ENCODE assay signal across 11 cellular contexts in the genomic region with DNA sequence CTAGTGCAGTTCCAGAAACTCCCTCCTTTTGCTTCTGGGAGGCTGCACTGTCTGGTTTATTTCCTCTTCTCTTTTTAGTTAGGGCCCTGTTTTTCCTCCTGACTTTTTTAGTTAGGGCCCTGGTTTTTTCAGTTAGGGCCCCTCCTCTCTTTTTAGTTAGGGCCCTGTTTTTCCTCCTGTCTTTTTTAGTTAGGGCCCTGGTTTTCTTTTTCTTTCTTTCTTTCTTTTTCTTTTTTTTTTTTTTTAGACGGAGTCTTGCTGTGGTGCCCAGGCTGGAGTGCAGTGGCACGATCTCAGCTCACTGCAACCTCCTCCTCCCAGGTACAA. TPM values are rescaled to one million over a fixed set of nuclear protein-coding genes. Genes with fewer than 3 reads are reported as not detected.
DNase-seq lines count a peak whose midpoint lies in the region; ATAC-seq and TF ChIP-seq lines count a peak whose summit lies in the region.
"Had no signal": no experiment of that assay in that cellular context is flagged by ENCODE, and none has a peak within 500 bp of the region (broad histone marks: within the 10 kb centered on the region; RNA-seq: fewer than 3 reads in every experiment).

No MANE protein-coding gene starts in this region.

- CTCF ChIA-PET in Panc1 (lab: Charles Lee), result no interaction called here

- peaks cover 84% of the 10 kb centered on the region for H3K4me1 Mint-ChIP-seq in osteocyte (ENCODE audit: unreplicated experiment)
- H3K4me1 Mint-ChIP-seq in type B pancreatic cell (ENCODE audit: unreplicated experiment), result peaks cover 62% of the 10 kb centered on the region

- no peaks in the 10 kb centered on the region for H3K27me3 ChIP-seq in Panc1 (ENCODE audit: control insufficient read depth, insufficient read depth, low read length)
- H3K27me3 ChIP-seq in dorsolateral prefrontal cortex, result no peaks in the 10 kb centered on the region
- no peaks in the 10 kb centered on the region for H3K27me3 ChIP-seq in Karpas-422 (ENCODE audit: low read length)
- H3K27me3 ChIP-seq: SJCRH30 had no signal

- in situ Hi-C loops in Panc1 (cut with HindIII; ENCODE audit: low pct_unique_long_range_greater_than_20kb, low sequenced_read_pairs), result no loop called here

- POLR2A ChIA-PET in Panc1 (lab: Charles Lee), result no interaction called here

- H3K4me3 ChIP-seq in Panc1 (ENCODE audit: low read depth in 2 of 2, low read length in 2 of 2) (no peak overlapping the region), dorsolateral prefrontal cortex (peak overlapping the region in 1 of 59 donors; percentile 17), Karpas-422 (ENCODE audit: low read length) (no peak overlapping the region)
- H3K4me3 ChIP-seq: SJCRH30 had no signal

- intact Hi-C loops in Panc1 (cut with micrococcal nuclease; ENCODE audit: unreplicated experiment) (loop anchor here (5.0 kb wide), 1 partner anchor 71 kb away; no protein-coding TSS in a partner anchor), dorsolateral prefrontal cortex (cut with DNase I) (loop anchor here (5.0 kb wide), 2 partner anchors 89 to 94 kb away; a partner anchor contains a TSS)

- peaks cover 22% of the 10 kb centered on the region for H3K36me3 Mint-ChIP-seq in osteocyte (ENCODE audit: unreplicated experiment)
- H3K36me3 Mint-ChIP-seq in type B pancreatic cell, result no peaks in the 10 kb centered on the region

- H3K4me1 ChIP-seq in Panc1 (ENCODE audit: control insufficient read depth, insufficient read depth, low read length) (peaks cover 94% of the 10 kb centered on the region), Karpas-422 (ENCODE audit: low read length) (peaks cover 15% of the 10 kb centered on the region)

- H4K20me1 ChIP-seq in Karpas-422 (ENCODE audit: insufficient read depth, low read depth, low read length), result no peaks in the 10 kb centered on the region

- TF ChIP-seq CTCF in Panc1 (IDR thresholded peaks at IDR 0.05) (no peak), dorsolateral prefrontal cortex (IDR thresholded peaks at IDR 0.05 in 54 of 56, conservative IDR thresholded peaks at IDR 0.05 in 2 of 56; ENCODE audit: low read depth in 1 of 56, partially characterized antibody in 56 of 56) (no peak), osteocyte (IDR thresholded peaks at IDR 0.05) (no peak), type B pancreatic cell (conservative IDR thresholded peaks at IDR 0.05) (no peak)

- no peak for ATAC-seq in Panc1
- no peak for ATAC-seq in GM21390 (IDR thresholded peaks at IDR 0.05; ENCODE audit: unreplicated experiment)
- no peak for ATAC-seq in GM21737 (IDR thresholded peaks at IDR 0.05; ENCODE audit: unreplicated experiment)

- H3K36me3 ChIP-seq in Panc1 (ENCODE audit: control insufficient read depth, insufficient read depth, low read length) (no peaks in the 10 kb centered on the region), Karpas-422 (ENCODE audit: insufficient read depth, low read length) (no peaks in the 10 kb centered on the region)
- H3K36me3 ChIP-seq: SJCRH30 had no signal

- H3K79me2 ChIP-seq in Karpas-422 (ENCODE audit: low read length), result no peaks in the 10 kb centered on the region

- no peaks in the 10 kb centered on the region for H3K9me3 Mint-ChIP-seq in osteocyte (ENCODE audit: unreplicated experiment)
- no peaks in the 10 kb centered on the region for H3K9me3 Mint-ChIP-seq in type B pancreatic cell
- H3K9me3 Mint-ChIP-seq: activated naive CD4-positive, alpha-beta T cell treated with anti-CD3 and anti-CD28 coated beads for 36 hours; endodermal cell had no signal

- H3K9ac ChIP-seq in Karpas-422 (ENCODE audit: low read length), result no peak overlapping the region

- BruUV-seq in Panc1 (replicated peaks; lab: Mats Ljungman, UMichigan), result no TSS peak

- H3K27ac ChIP-seq in Panc1 (ENCODE audit: low read length) (peak overlapping the region; percentile 99), dorsolateral prefrontal cortex (peak overlapping the region; percentile 57 to 100 (median 98)), Karpas-422 (ENCODE audit: low read length) (no peak overlapping the region)
- H3K27ac ChIP-seq: SJCRH30 had no signal

- no peaks in the 10 kb centered on the region for H3K9me2 ChIP-seq in Karpas-422 (replicated peaks; ENCODE audit: insufficient read depth, low read length)

- H3K4me3 Mint-ChIP-seq in osteocyte (ENCODE audit: unreplicated experiment) (no peak overlapping the region), type B pancreatic cell (no peak overlapping the region)
- H3K4me3 Mint-ChIP-seq: activated naive CD4-positive, alpha-beta T cell treated with anti-CD3 and anti-CD28 coated beads for 36 hours; endodermal cell had no signal

- H3K4me2 ChIP-seq in Karpas-422 (ENCODE audit: low read depth, low read length, poor library complexity, severe bottlenecking), result no peak overlapping the region

- H3K27me3 Mint-ChIP-seq in osteocyte (ENCODE audit: unreplicated experiment), result no peaks in the 10 kb centered on the region
- H3K27me3 Mint-ChIP-seq in type B pancreatic cell, result no peaks in the 10 kb centered on the region

- DNase-seq in Panc1 (ENCODE audit: low read depth, low spot score), result no peak
- DNase-seq in dorsolateral prefrontal cortex, result no peak
- DNase-seq in osteocyte (ENCODE audit: extremely low spot score, unreplicated experiment), result no peak
- no peak for DNase-seq in type B pancreatic cell (ENCODE audit: extremely low spot score, unreplicated experiment)
- DNase-seq in Karpas-422, result no peak
- DNase-seq: activated CD4-positive, alpha-beta T cell treated with anti-CD3 and anti-CD28 coated beads, Interleukin-2, amount 50 U/mL, for 1 hour; activated naive CD4-positive, alpha-beta T cell treated with anti-CD3 and anti-CD28 coated beads for 36 hours; endodermal cell; SJCRH30 had no signal

- H3K27ac Mint-ChIP-seq in osteocyte (ENCODE audit: unreplicated experiment) (peak overlapping the region; percentile 27), type B pancreatic cell (peak overlapping the region; percentile 37)
- H3K27ac Mint-ChIP-seq: activated naive CD4-positive, alpha-beta T cell treated with anti-CD3 and anti-CD28 coated beads for 36 hours had no signal

- H3K9me3 ChIP-seq in Panc1 (ENCODE audit: control insufficient read depth, insufficient read depth, low read depth, low read length) (no peaks in the 10 kb centered on the region), Karpas-422 (ENCODE audit: low read length) (no peaks in the 10 kb centered on the region)
- H3K9me3 ChIP-seq: SJCRH30 had no signal

- H2AFZ ChIP-seq in Karpas-422 (ENCODE audit: low read length), result no peak overlapping the region

RNA-seq across cellular contexts. Expression of a gene that starts 15.1 kb away (rescaled TPM):
- total RNA-seq in Panc1 (2021; ENCODE audit: unreplicated experiment), result 278 TPM
- polyA plus RNA-seq in Panc1 (2012; ENCODE audit: insufficient read length), result 483 TPM
- total RNA-seq in dorsolateral prefrontal cortex, result 100 to 1,000 TPM in 119 of 120 experiments, 10 to 100 TPM in 1; 88.2 to 740 (median 233) TPM
- total RNA-seq in osteocyte, result 235 and 249 TPM in 2 replicates
- total RNA-seq in type B pancreatic cell (ENCODE audit: low replicate concordance), result 80.0 and 159 TPM in 2 replicates
- total RNA-seq in Karpas-422 (2014; rRNA removed; shearing (Covaris generic); ENCODE audit: low replicate concordance), result 33.7 and 36.7 TPM in 2 replicates
